In the genomic region with DNA sequence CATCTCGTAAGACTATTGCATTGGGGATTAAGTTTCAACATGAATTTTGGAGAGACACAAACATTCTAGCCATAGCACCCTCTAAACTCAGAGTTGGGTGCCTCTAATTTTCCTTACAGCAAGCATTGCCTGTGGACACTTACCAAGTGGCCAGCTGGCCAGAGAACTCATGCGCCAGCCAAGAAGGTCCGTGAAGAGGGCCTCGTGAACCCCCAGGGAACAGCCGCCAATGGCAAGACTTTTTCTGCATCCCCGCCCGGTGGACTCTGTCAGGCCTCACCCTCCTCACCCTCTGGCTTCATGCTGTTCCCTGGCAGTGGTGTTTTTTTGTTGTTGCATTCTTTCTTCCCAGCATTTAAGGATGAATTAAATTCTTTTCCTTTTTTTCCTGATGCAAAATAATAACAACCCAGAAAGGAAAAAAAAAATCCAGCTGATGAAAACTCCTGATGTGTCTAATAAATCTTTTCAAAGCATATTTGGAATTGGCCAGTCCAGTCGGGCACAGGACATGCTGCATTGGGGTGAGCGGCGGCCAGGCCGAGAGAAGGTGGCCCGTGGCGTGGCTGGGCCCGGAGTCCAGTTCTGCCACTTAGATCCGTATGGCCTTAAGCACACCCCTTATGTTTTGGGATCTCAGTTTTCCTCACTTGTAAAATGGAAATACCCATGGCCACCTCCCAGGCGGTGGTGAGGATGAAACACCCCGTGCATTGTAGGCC, we compare ENCODE assay signal across 24 cellular contexts.
"Had no signal": no experiment of that assay in that cellular context is flagged by ENCODE, and none has a peak within 500 bp of the region (broad histone marks: within the 10 kb centered on the region; RNA-seq: fewer than 3 reads in every experiment).

No MANE protein-coding gene starts in this region.

- DNase-seq: activated B cell treated with CpG ODN at 0.5 μM for 24 hours; activated CD4-positive, alpha-beta T cell treated with anti-CD3 and anti-CD28 coated beads for 48 hours; activated naive CD4-positive, alpha-beta T cell treated with anti-CD3 and anti-CD28 coated beads for 36 hours; activated naive CD8-positive, alpha-beta T cell treated with anti-CD3 and anti-CD28 coated beads, Interleukin-2, amount 50 U/mL, for 24 hours; activated T-cell treated with anti-CD3 and anti-CD28 coated beads, Interleukin-2, amount 50 U/mL, for 24 hours; anterior cingulate cortex; brain microvascular endothelial cell; effector CD8-positive, alpha-beta T cell; naive B cell; pancreas; SIG-M5; stimulated activated CD4-positive, alpha-beta T cell treated with anti-CD3 and anti-CD28 coated beads, Interleukin-12 subunit alpha, Interleukin-12 subunit beta, amount 100 ng/mL, for 4 hours; stimulated activated CD4-positive, alpha-beta T cell treated with anti-CD3 and anti-CD28 coated beads, Interleukin-1b, Interleukin-23, amount 100 ng/mL, for 48 hours; stimulated activated CD8-positive, alpha-beta memory T cell treated with anti-CD3 and anti-CD28 coated beads, Interleukin-4, amount 100 ng/mL, for 48 hours; stimulated activated naive CD4-positive, alpha-beta T cell; T-helper 1 cell; T-helper 9 cell; thyroid gland had no signal

- H3K9me3 Mint-ChIP-seq: activated B cell treated with CpG ODN at 0.5 μM for 24 hours; activated naive CD4-positive, alpha-beta T cell treated with anti-CD3 and anti-CD28 coated beads for 36 hours; activated naive CD8-positive, alpha-beta T cell treated with anti-CD3 and anti-CD28 coated beads, Interleukin-2, amount 50 U/mL, for 24 hours; activated T-cell treated with anti-CD3 and anti-CD28 coated beads, Interleukin-2, amount 50 U/mL, for 24 hours; activated T-helper 2 cell treated with anti-CD3 and anti-CD28 coated beads, Interferon-gamma antibody, Interleukin-2, Interleukin-4, amounts not matched to agents 10 μg/mL and 5 μg/mL and 100 μg/mL, durations not matched to agents 14 hours and 24 hours and 36 hours; central memory CD8-positive, alpha-beta T cell; dendritic cell treated with granulocyte-macrophage colony-stimulating factor and Interleukin-4, amounts not matched to agents 40 ng/mL and 50 ng/mL, for 4 days; neural progenitor cell had no signal

- H3K36me3 ChIP-seq: brain microvascular endothelial cell, neural progenitor cell, pancreas, thyroid gland had no signal

- H3K4me3 Mint-ChIP-seq: activated B cell treated with CpG ODN at 0.5 μM for 24 hours; activated CD8-positive, alpha-beta T cell treated with anti-CD3 and anti-CD28 coated beads, Interleukin-2, amount 10 ng/mL, durations not matched to agents 7 days and 5 days; activated naive CD4-positive, alpha-beta T cell treated with anti-CD3 and anti-CD28 coated beads for 36 hours; activated naive CD8-positive, alpha-beta T cell treated with anti-CD3 and anti-CD28 coated beads, Interleukin-2, amount 50 U/mL, for 24 hours; activated T-cell treated with anti-CD3 and anti-CD28 coated beads, Interleukin-2, amount 50 U/mL, for 24 hours; central memory CD8-positive, alpha-beta T cell; dendritic cell treated with granulocyte-macrophage colony-stimulating factor and Interleukin-4, amounts not matched to agents 40 ng/mL and 50 ng/mL, for 4 days; naive B cell; neural progenitor cell had no signal

- H3K27ac ChIP-seq: brain microvascular endothelial cell, neural progenitor cell, pancreas, thyroid gland had no signal

- H3K27ac Mint-ChIP-seq: activated B cell treated with CpG ODN at 0.5 μM for 24 hours; activated CD8-positive, alpha-beta T cell treated with anti-CD3 and anti-CD28 coated beads, Interleukin-2, amount 10 ng/mL, durations not matched to agents 7 days and 5 days; activated naive CD4-positive, alpha-beta T cell treated with anti-CD3 and anti-CD28 coated beads for 36 hours; activated naive CD8-positive, alpha-beta T cell treated with anti-CD3 and anti-CD28 coated beads, Interleukin-2, amount 50 U/mL, for 24 hours; activated T-cell treated with anti-CD3 and anti-CD28 coated beads, Interleukin-2, amount 50 U/mL, for 24 hours; activated T-helper 2 cell treated with anti-CD3 and anti-CD28 coated beads, Interferon-gamma antibody, Interleukin-2, Interleukin-4, amounts not matched to agents 10 μg/mL and 5 μg/mL and 100 μg/mL, durations not matched to agents 14 hours and 24 hours and 36 hours; dendritic cell treated with granulocyte-macrophage colony-stimulating factor and Interleukin-4, amounts not matched to agents 40 ng/mL and 50 ng/mL, for 4 days; neural progenitor cell had no signal

- H3K4me1 ChIP-seq: pancreas had no signal

- H3K4me2 ChIP-seq: neural progenitor cell had no signal

- H3K4me1 Mint-ChIP-seq: activated naive CD8-positive, alpha-beta T cell treated with anti-CD3 and anti-CD28 coated beads, Interleukin-2, amount 50 U/mL, for 24 hours; central memory CD8-positive, alpha-beta T cell had no signal

- H3K27me3 ChIP-seq: brain microvascular endothelial cell, pancreas, thyroid gland had no signal

- H3K9me3 ChIP-seq: pancreas, thyroid gland had no signal

- H2AFZ ChIP-seq: neural progenitor cell had no signal

- H3K4me3 ChIP-seq: neural progenitor cell, pancreas, thyroid gland had no signal

- H3K36me3 Mint-ChIP-seq: naive B cell, neural progenitor cell had no signal

- H3K9ac ChIP-seq: neural progenitor cell had no signal

- ATAC-seq: activated CD8-positive, alpha-beta T cell treated with anti-CD3 and anti-CD28 coated beads, Interleukin-2, amount 10 ng/mL, durations not matched to agents 7 days and 5 days; activated naive CD8-positive, alpha-beta T cell treated with anti-CD3 and anti-CD28 coated beads, Interleukin-2, amount 50 U/mL, for 24 hours; esophagus mucosa; pancreas had no signal
